ENCODE assay signal across 27 cellular contexts in genomic region chr18:75062297-75062886, GRCh38.
A peak's percentile ranks its signal among the peaks of the same experiment; 100 is the strongest.
DNase-seq lines count a peak whose midpoint lies in the region; ATAC-seq, FAIRE-seq and TF ChIP-seq lines count a peak whose summit lies in the region.
"Had no signal": no experiment of that assay in that cellular context is flagged by ENCODE, and none has a peak within 500 bp of the region (broad histone marks: within the 10 kb centered on the region; RNA-seq: fewer than 3 reads in every experiment).

No MANE protein-coding gene starts in this region.

- H3K9me3 ChIP-seq in A549 (no peaks in the 10 kb centered on the region), K562 (replicated peaks; ENCODE audit: control insufficient read depth, insufficient read depth, low read depth, low read length) (no peaks in the 10 kb centered on the region)
- H3K9me3 ChIP-seq: BE2C, HAP-1 had no signal

- intact Hi-C loops in activated CD4-positive, alpha-beta T cell treated with anti-CD3 and anti-CD28 coated beads for 36 hours (cut with DNase I, micrococcal nuclease): no loop called here
- intact Hi-C loops in K562 (cut with micrococcal nuclease): no loop called here

- no peak for TF ChIP-seq CTCF in A549 (IDR thresholded peaks at IDR 0.05)
- no peak for TF ChIP-seq CTCF in K562 (IDR thresholded peaks at IDR 0.05 in 2 of 3, conservative IDR thresholded peaks at IDR 0.05 in 1 of 3; ENCODE audit: insufficient read depth in 2 of 3, low read depth in 1 of 3, low read length in 3 of 3)

- peaks cover 9% of the 10 kb centered on the region for H3K36me3 Mint-ChIP-seq in activated CD4-positive, alpha-beta T cell treated with anti-CD3 and anti-CD28 coated beads, Interleukin-2, amount 10 ng/mL, durations not matched to agents 7 days and 5 days (ENCODE audit: low read depth)
- H3K36me3 Mint-ChIP-seq in activated CD4-positive, alpha-beta T cell treated with anti-CD3 and anti-CD28 coated beads for 36 hours (ENCODE audit: low read depth): peaks cover 21% of the 10 kb centered on the region
- H3K36me3 Mint-ChIP-seq in activated T-cell treated with anti-CD3 and anti-CD28 coated beads, Interleukin-2, amount 50 U/mL, for 72 hours (ENCODE audit: insufficient read depth in 2 of 2): peaks cover 0 to 6% of the 10 kb centered on the region in 2 donors

- H3K4me1 Mint-ChIP-seq in activated CD4-positive, alpha-beta T cell treated with anti-CD3 and anti-CD28 coated beads, Interleukin-2, amount 10 ng/mL, durations not matched to agents 7 days and 5 days: no peaks in the 10 kb centered on the region
- H3K4me1 Mint-ChIP-seq in activated CD4-positive, alpha-beta T cell treated with anti-CD3 and anti-CD28 coated beads for 36 hours: no peaks in the 10 kb centered on the region
- no peaks in the 10 kb centered on the region for H3K4me1 Mint-ChIP-seq in activated T-cell treated with anti-CD3 and anti-CD28 coated beads, Interleukin-2, amount 50 U/mL, for 72 hours (ENCODE audit: low read depth)

- peak overlapping the region; percentile 20 for H3K27ac Mint-ChIP-seq in activated CD4-positive, alpha-beta T cell treated with anti-CD3 and anti-CD28 coated beads, Interleukin-2, amount 10 ng/mL, durations not matched to agents 7 days and 5 days
- no peak overlapping the region for H3K27ac Mint-ChIP-seq in activated CD4-positive, alpha-beta T cell treated with anti-CD3 and anti-CD28 coated beads for 36 hours
- no peak overlapping the region for H3K27ac Mint-ChIP-seq in activated T-cell treated with anti-CD3 and anti-CD28 coated beads, Interleukin-2, amount 50 U/mL, for 72 hours
- H3K27ac Mint-ChIP-seq: CD4-positive, alpha-beta T cell; HFFc6 had no signal

- FAIRE-seq in A549 (lab: Jason Lieb, UNC) (no peak), K562 (lab: Jason Lieb, UNC) (no peak)
- FAIRE-seq: A204.1, D721Med, GM12878, H54 had no signal

- POLR2A ChIA-PET in activated CD4-positive, alpha-beta T cell treated with anti-CD3 and anti-CD28 coated beads, Interleukin-2, amount 10 ng/mL, durations not matched to agents 7 days and 5 days (lab: Charles Lee): no interaction called here
- POLR2A ChIA-PET in activated CD4-positive, alpha-beta T cell treated with anti-CD3 and anti-CD28 coated beads for 36 hours (lab: Charles Lee): no interaction called here
- POLR2A ChIA-PET in A549 (lab: Yijun Ruan, JAX) (no interaction called here), K562 (lab: Yijun Ruan, JAX) (no interaction called here)

- H3K27ac ChIP-seq in A549: no peak overlapping the region
- H3K27ac ChIP-seq in K562 (ENCODE audit: extremely low read depth, low read depth, low read length): no peak overlapping the region
- H3K27ac ChIP-seq: 22Rv1; BLaER1 treated with 17β-estradiol and CSF1 and Interleukin-3, amounts not matched to agents 10 nM and 100 nM had no signal

- H3K27me3 ChIP-seq in K562 (ENCODE audit: control insufficient read depth in 2 of 2, insufficient read depth in 2 of 2, low read length in 2 of 2): no peaks in the 10 kb centered on the region; a peak in 1 of 5 replicates
- H3K27me3 ChIP-seq: BE2C; BLaER1 treated with 17β-estradiol and CSF1 and Interleukin-3, amounts not matched to agents 10 nM and 100 nM had no signal

- H3K36me3 ChIP-seq in K562 (ENCODE audit: control insufficient read depth, insufficient read depth, low read length): no peaks in the 10 kb centered on the region
- H3K36me3 ChIP-seq: BE2C, HAP-1 had no signal

- CTCF ChIA-PET in activated CD4-positive, alpha-beta T cell treated with anti-CD3 and anti-CD28 coated beads, Interleukin-2, amount 10 ng/mL, durations not matched to agents 7 days and 5 days (lab: Charles Lee): no interaction called here
- CTCF ChIA-PET in activated CD4-positive, alpha-beta T cell treated with anti-CD3 and anti-CD28 coated beads for 36 hours (lab: Charles Lee): no interaction called here
- CTCF ChIA-PET in A549 (lab: Yijun Ruan, JAX): no interaction called here
- CTCF ChIA-PET in K562 (lab: Yijun Ruan, JAX; ENCODE audit: low intra/inter-chr PET ratio): no interaction called here

- H3K4me3 ChIP-seq in A549: no peak overlapping the region
- H3K4me3 ChIP-seq in K562: no peak overlapping the region
- H3K4me3 ChIP-seq: BLaER1 treated with 17β-estradiol and CSF1 and Interleukin-3, amounts not matched to agents 10 nM and 100 nM; GM12878; HAP-1 had no signal

- in situ Hi-C loops in K562 (cut with MboI): no loop called here

- no peaks in the 10 kb centered on the region for H3K27me3 Mint-ChIP-seq in activated CD4-positive, alpha-beta T cell treated with anti-CD3 and anti-CD28 coated beads, Interleukin-2, amount 10 ng/mL, durations not matched to agents 7 days and 5 days
- no peaks in the 10 kb centered on the region for H3K27me3 Mint-ChIP-seq in activated CD4-positive, alpha-beta T cell treated with anti-CD3 and anti-CD28 coated beads for 36 hours
- no peaks in the 10 kb centered on the region for H3K27me3 Mint-ChIP-seq in activated T-cell treated with anti-CD3 and anti-CD28 coated beads, Interleukin-2, amount 50 U/mL, for 72 hours (ENCODE audit: low read depth)
- H3K27me3 Mint-ChIP-seq: CD4-positive, alpha-beta T cell; CD8-positive, alpha-beta memory T cell had no signal

- TF ChIP-seq EP300 in A549 (IDR thresholded peaks at IDR 0.05) (no peak), K562 (IDR thresholded peaks at IDR 0.05; ENCODE audit: low read length) (no peak)

- TF ChIP-seq RAD21 in A549 (conservative IDR thresholded peaks at IDR 0.05 in 1 of 2, IDR thresholded peaks at IDR 0.05 in 1 of 2) (no peak), K562 (CRISPR knock-in tag; conservative IDR thresholded peaks at IDR 0.05 in 1 of 2, IDR thresholded peaks at IDR 0.05 in 1 of 2) (no peak)

- no peak overlapping the region for H3K4me2 ChIP-seq in A549
- no peak overlapping the region for H3K4me2 ChIP-seq in K562 (ENCODE audit: insufficient read depth, low read length)
- H3K4me2 ChIP-seq: BLaER1 treated with 17β-estradiol and CSF1 and Interleukin-3, amounts not matched to agents 10 nM and 100 nM had no signal

- ATAC-seq in activated CD4-positive, alpha-beta T cell treated with anti-CD3 and anti-CD28 coated beads for 36 hours: no peak
- ATAC-seq in A549 (no peak), K562 (no peak)
- ATAC-seq in activated T-cell treated with anti-CD3 and anti-CD28 coated beads, Interleukin-2, amount 50 U/mL, for 72 hours (replicated peaks in 1 of 2): no peak
- ATAC-seq: GM12878 had no signal

- no peak overlapping the region for H2AFZ ChIP-seq in K562 (ENCODE audit: low read depth, low read length)

- no TSS peak for BruUV-seq in K562 (replicated peaks; lab: Mats Ljungman, UMichigan)

- H3K79me2 ChIP-seq in K562 (ENCODE audit: control insufficient read depth, insufficient read depth, low read length): no peaks in the 10 kb centered on the region

- no peaks in the 10 kb centered on the region for H3K4me1 ChIP-seq in A549
- H3K4me1 ChIP-seq in K562 (replicated peaks in 1 of 2; ENCODE audit: control insufficient read depth in 2 of 2, insufficient read depth in 2 of 2, low read length in 2 of 2): no peaks in the 10 kb centered on the region
- H3K4me1 ChIP-seq: BE2C; BLaER1 treated with 17β-estradiol and CSF1 and Interleukin-3, amounts not matched to agents 10 nM and 100 nM had no signal

- no peaks in the 10 kb centered on the region for H4K20me1 ChIP-seq in K562 (replicated peaks; ENCODE audit: control insufficient read depth, insufficient read depth, low read length)
- H4K20me1 ChIP-seq: BLaER1 treated with 17β-estradiol and CSF1 and Interleukin-3, amounts not matched to agents 10 nM and 100 nM had no signal

- TF ChIP-seq POLR2A in A549 (IDR thresholded peaks at IDR 0.05; ENCODE audit: low read length): no peak
- no peak for TF ChIP-seq POLR2A in K562 (conservative IDR thresholded peaks at IDR 0.05)

- no peaks in the 10 kb centered on the region for H3K9me1 ChIP-seq in K562 (ENCODE audit: control insufficient read depth, insufficient read depth, low read length)

- peaks cover 2% of the 10 kb centered on the region for H3K9me3 Mint-ChIP-seq in activated CD4-positive, alpha-beta T cell treated with anti-CD3 and anti-CD28 coated beads, Interleukin-2, amount 10 ng/mL, durations not matched to agents 7 days and 5 days
- no peaks in the 10 kb centered on the region for H3K9me3 Mint-ChIP-seq in activated CD4-positive, alpha-beta T cell treated with anti-CD3 and anti-CD28 coated beads for 36 hours (ENCODE audit: low read depth)
- no peaks in the 10 kb centered on the region for H3K9me3 Mint-ChIP-seq in activated T-cell treated with anti-CD3 and anti-CD28 coated beads, Interleukin-2, amount 50 U/mL, for 72 hours
- H3K9me3 Mint-ChIP-seq: CD4-positive, alpha-beta T cell; CD8-positive, alpha-beta memory T cell; HFFc6 had no signal

- H3K4me3 Mint-ChIP-seq in activated CD4-positive, alpha-beta T cell treated with anti-CD3 and anti-CD28 coated beads, Interleukin-2, amount 10 ng/mL, durations not matched to agents 7 days and 5 days: no peak overlapping the region
- no peak overlapping the region for H3K4me3 Mint-ChIP-seq in activated CD4-positive, alpha-beta T cell treated with anti-CD3 and anti-CD28 coated beads for 36 hours
- no peak overlapping the region for H3K4me3 Mint-ChIP-seq in activated T-cell treated with anti-CD3 and anti-CD28 coated beads, Interleukin-2, amount 50 U/mL, for 72 hours
- H3K4me3 Mint-ChIP-seq: CD14-positive monocyte; CD4-positive, alpha-beta T cell; CD8-positive, alpha-beta memory T cell; HFFc6 had no signal

- no peak overlapping the region for H3K9ac ChIP-seq in K562 (ENCODE audit: insufficient read depth in 1 of 2, low read depth in 2 of 2, low read length in 2 of 2)
- H3K9ac ChIP-seq: BLaER1 treated with 17β-estradiol and CSF1 and Interleukin-3, amounts not matched to agents 10 nM and 100 nM had no signal

- WGBS in A549 (ENCODE audit: missing lambda C conversion rate): 91% methylated on average over 16 of the region's 16 CpGs
- WGBS in K562 (ENCODE audit: insufficient coverage, low coverage, missing lambda C conversion rate): 48% methylated on average over 13 of the region's 16 CpGs

- DNase-seq in activated CD4-positive, alpha-beta T cell treated with anti-CD3 and anti-CD28 coated beads, Interleukin-2, amount 10 ng/mL, durations not matched to agents 7 days and 5 days: no peak
- no peak for DNase-seq in activated CD4-positive, alpha-beta T cell treated with anti-CD3 and anti-CD28 coated beads for 36 hours
- DNase-seq in A549 (ENCODE audit: low read depth in 1 of 2, low spot score in 1 of 2) (no peak), K562 (ENCODE audit: extremely low read depth in 1 of 4, low spot score in 3 of 4) (no peak), mesenteric fat pad (ENCODE audit: low spot score) (peak; percentile 59), NCI-H1694 treated with DMSO at 0.1 percent for 48 hours (lab: John Stamatoyannopoulos, UW) (no peak), T-helper 2 cell (no peak)
- DNase-seq in activated T-cell treated with anti-CD3 and anti-CD28 coated beads, Interleukin-2, amount 50 U/mL, for 72 hours: no peak
- DNase-seq: ACHN; AML-193; BE2C; CD4-positive, alpha-beta T cell; CD8-positive, alpha-beta memory T cell; DMS 273 treated with DMSO at 0.1 percent for 48 hours; DMS79; EL; GDM1; GOT3; HFFc6 had no signal

TF ChIP-seq in A549, 52 proteins besides CTCF, POLR2A, EP300 and RAD21 (continues in another document):
- TF ChIP-seq CHD4 (IDR thresholded peaks at IDR 0.05; ENCODE audit: borderline replicate concordance) (no peak), RARB (CRISPR knock-in tag; IDR thresholded peaks at IDR 0.05) (no peak)
